In the genomic region with DNA sequence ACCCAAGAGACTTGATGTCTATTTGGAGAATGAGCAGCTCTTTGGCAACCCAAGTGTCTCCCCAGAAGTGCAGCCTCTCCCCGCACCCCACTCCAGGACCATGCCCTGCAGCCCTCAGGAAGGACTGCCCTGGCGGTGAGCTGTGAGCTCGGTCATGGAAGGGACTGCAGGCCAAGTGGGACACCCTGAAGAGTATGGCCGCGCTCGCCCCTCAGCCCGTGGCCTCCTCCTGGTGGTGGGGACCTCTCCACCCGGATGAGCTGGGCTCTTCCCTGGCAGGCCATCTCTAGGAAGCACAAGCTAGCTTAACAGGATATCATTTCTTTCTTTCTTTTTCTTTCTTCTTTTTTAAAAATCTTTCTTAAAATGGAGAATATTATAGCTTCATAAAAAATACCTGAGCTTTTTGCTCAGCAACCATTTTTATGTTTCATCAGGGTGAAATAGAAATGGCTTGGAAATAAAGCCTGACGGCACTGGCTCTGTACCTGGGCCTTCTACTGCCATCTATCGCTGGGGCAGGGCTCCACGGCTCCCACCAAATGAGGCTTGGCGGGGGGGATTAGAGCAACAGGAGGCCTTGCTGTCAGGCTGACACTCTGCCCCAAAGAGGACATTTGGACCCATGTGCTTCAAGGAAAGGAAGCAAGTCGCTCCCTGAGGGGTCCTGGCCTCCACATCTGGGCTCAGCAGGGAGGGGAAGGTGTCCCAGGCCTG, we compare ENCODE assay signal across 21 cellular contexts.
A peak's percentile ranks its signal among the peaks of the same experiment; 100 is the strongest.
DNase-seq lines count a peak whose midpoint lies in the region; ATAC-seq and TF ChIP-seq lines count a peak whose summit lies in the region.
"Had no signal": no experiment of that assay in that cellular context is flagged by ENCODE, and none has a peak within 500 bp of the region (broad histone marks: within the 10 kb centered on the region; RNA-seq: fewer than 3 reads in every experiment).

No MANE protein-coding gene starts in this region.

- H3K27me3 Mint-ChIP-seq in nephron progenitor cell (ENCODE audit: low read depth, poor library complexity) = peaks cover 8% of the 10 kb centered on the region
- H3K27me3 Mint-ChIP-seq in stimulated activated naive B cell treated with anti-CD40 and anti-IgM and Interleukin-4, amounts not matched to agents 10 μg/mL and 1 μg/mL and 100 μg/mL, for 72 hours = peaks cover 0 to 4% of the 10 kb centered on the region in 2 donors
- H3K27me3 Mint-ChIP-seq: CD4-positive, CD25-positive, alpha-beta regulatory T cell had no signal

- no peak overlapping the region for H3K27ac Mint-ChIP-seq in nephron progenitor cell
- H3K27ac Mint-ChIP-seq in stimulated activated naive B cell treated with anti-CD40 and anti-IgM and Interleukin-4, amounts not matched to agents 10 μg/mL and 1 μg/mL and 100 μg/mL, for 72 hours = no peak overlapping the region
- H3K27ac Mint-ChIP-seq: activated CD8-positive, alpha-beta T cell treated with anti-CD3 and anti-CD28 coated beads, Interleukin-2, amount 10 ng/mL, durations not matched to agents 7 days and 5 days; activated T-helper 1 cell treated with anti-CD3 and anti-CD28 coated beads, Interleukin-12 subunit alpha, Interleukin-12 subunit beta, Interleukin-2, Interleukin-4 antibody, amounts not matched to agents 30 ng/mL and 10 ng/mL and 1 ng/mL, durations not matched to agents 14 hours and 24 hours and 36 hours; CD4-positive, CD25-positive, alpha-beta regulatory T cell had no signal

- no peak overlapping the region for H3K4me3 ChIP-seq in astrocyte of the cerebellum (ENCODE audit: low read depth, low read length)
- H3K4me3 ChIP-seq: coronary artery, esophagus muscularis mucosa, testis had no signal

- TF ChIP-seq EP300 in Ishikawa (IDR thresholded peaks at IDR 0.05; ENCODE audit: borderline replicate concordance) = no peak

- no peak for ATAC-seq in stimulated activated naive B cell treated with anti-CD40 and anti-IgM and Interleukin-4, amounts not matched to agents 10 μg/mL and 1 μg/mL and 100 μg/mL, for 72 hours (replicated peaks)
- ATAC-seq in GM19463 (IDR thresholded peaks at IDR 0.05; ENCODE audit: unreplicated experiment) = no peak
- ATAC-seq: activated CD8-positive, alpha-beta T cell treated with anti-CD3 and anti-CD28 coated beads, Interleukin-2, amount 10 ng/mL, durations not matched to agents 7 days and 5 days; sciatic nerve had no signal

- H3K4me3 Mint-ChIP-seq in nephron progenitor cell = no peak overlapping the region
- H3K4me3 Mint-ChIP-seq in stimulated activated naive B cell treated with anti-CD40 and anti-IgM and Interleukin-4, amounts not matched to agents 10 μg/mL and 1 μg/mL and 100 μg/mL, for 72 hours = no peak overlapping the region
- H3K4me3 Mint-ChIP-seq: activated CD8-positive, alpha-beta T cell treated with anti-CD3 and anti-CD28 coated beads, Interleukin-2, amount 10 ng/mL, durations not matched to agents 7 days and 5 days; activated T-helper 1 cell treated with anti-CD3 and anti-CD28 coated beads, Interleukin-12 subunit alpha, Interleukin-12 subunit beta, Interleukin-2, Interleukin-4 antibody, amounts not matched to agents 30 ng/mL and 10 ng/mL and 1 ng/mL, durations not matched to agents 14 hours and 24 hours and 36 hours; CD4-positive, CD25-positive, alpha-beta regulatory T cell; mesothelial cell of epicardium had no signal

- TF ChIP-seq CTCF in astrocyte of the cerebellum (IDR thresholded peaks at IDR 0.05; ENCODE audit: low read depth, low read length, missing control alignments) (peak; percentile 9), nephron progenitor cell (IDR thresholded peaks at IDR 0.05) (peak; percentile 15)

- DNase-seq in Daoy (ENCODE audit: low read depth) = peak; percentile 49
- no peak for DNase-seq in astrocyte of the cerebellum (ENCODE audit: low read depth)
- DNase-seq in nephron progenitor cell = no peak
- DNase-seq in stimulated activated naive B cell treated with anti-CD40 and anti-IgM and Interleukin-4, amounts not matched to agents 10 μg/mL and 1 μg/mL and 100 μg/mL, for 72 hours = no peak
- DNase-seq in NCI-H146 treated with DMSO at 0.1 percent for 48 hours (lab: John Stamatoyannopoulos, UW; ENCODE audit: unreplicated experiment) = no peak
- DNase-seq in superior temporal gyrus (ENCODE audit: extremely low spot score) = no peak
- DNase-seq: activated CD8-positive, alpha-beta T cell treated with anti-CD3 and anti-CD28 coated beads, Interleukin-2, amount 10 ng/mL, durations not matched to agents 7 days and 5 days; CD4-positive, CD25-positive, alpha-beta regulatory T cell; glutamatergic neuron; islet precursor cell; NCI-H1694; stimulated activated CD8-positive, alpha-beta memory T cell treated with anti-CD3 and anti-CD28 coated beads, Interleukin-4, amount 100 ng/mL, for 48 hours; SW 1271; testis had no signal

- H3K9me3 Mint-ChIP-seq in nephron progenitor cell = no peaks in the 10 kb centered on the region
- no peaks in the 10 kb centered on the region for H3K9me3 Mint-ChIP-seq in stimulated activated naive B cell treated with anti-CD40 and anti-IgM and Interleukin-4, amounts not matched to agents 10 μg/mL and 1 μg/mL and 100 μg/mL, for 72 hours
- H3K9me3 Mint-ChIP-seq: activated T-helper 1 cell treated with anti-CD3 and anti-CD28 coated beads, Interleukin-12 subunit alpha, Interleukin-12 subunit beta, Interleukin-2, Interleukin-4 antibody, amounts not matched to agents 30 ng/mL and 10 ng/mL and 1 ng/mL, durations not matched to agents 14 hours and 24 hours and 36 hours; mesothelial cell of epicardium had no signal

- no peaks in the 10 kb centered on the region for H3K36me3 Mint-ChIP-seq in nephron progenitor cell (ENCODE audit: low read depth)
- H3K36me3 Mint-ChIP-seq in stimulated activated naive B cell treated with anti-CD40 and anti-IgM and Interleukin-4, amounts not matched to agents 10 μg/mL and 1 μg/mL and 100 μg/mL, for 72 hours = no peaks in the 10 kb centered on the region
- H3K36me3 Mint-ChIP-seq: CD4-positive, CD25-positive, alpha-beta regulatory T cell; mesothelial cell of epicardium had no signal

- 0 out of 2 replicates have a peak, but pooled peaks have one; percentile 9 for TF ChIP-seq RAD21 in Ishikawa (IDR thresholded peaks at IDR 0.05; ENCODE audit: low read depth)

- H3K4me1 Mint-ChIP-seq in nephron progenitor cell = peaks cover 29% of the 10 kb centered on the region
- H3K4me1 Mint-ChIP-seq in stimulated activated naive B cell treated with anti-CD40 and anti-IgM and Interleukin-4, amounts not matched to agents 10 μg/mL and 1 μg/mL and 100 μg/mL, for 72 hours = no peaks in the 10 kb centered on the region
- H3K4me1 Mint-ChIP-seq: CD4-positive, CD25-positive, alpha-beta regulatory T cell had no signal

- in situ Hi-C loops in astrocyte of the cerebellum (cut with HindIII; ENCODE audit: low sequenced_read_pairs) = no loop called here

TF ChIP-seq in Ishikawa, 13 proteins besides CTCF, POLR2A, EP300 and RAD21:
- TF ChIP-seq YY1 (IDR thresholded peaks at IDR 0.05; ENCODE audit: low read depth) (no peak), EGR1 (IDR thresholded peaks at IDR 0.05) (no peak), CEBPB (IDR thresholded peaks at IDR 0.05) (no peak), TEAD4 (IDR thresholded peaks at IDR 0.05) (no peak), ZBTB7A (IDR thresholded peaks at IDR 0.05; ENCODE audit: low read depth) (no peak), REST (IDR thresholded peaks at IDR 0.05; ENCODE audit: low read depth) (no peak), CREB1 (IDR thresholded peaks at IDR 0.05; ENCODE audit: low read depth) (no peak), NFIC (IDR thresholded peaks at IDR 0.05) (no peak), MAX (IDR thresholded peaks at IDR 0.05) (no peak), TCF12 (IDR thresholded peaks at IDR 0.05; ENCODE audit: low read depth) (no peak), TAF1 (IDR thresholded peaks at IDR 0.05; ENCODE audit: low read depth) (no peak), FOXM1 (IDR thresholded peaks at IDR 0.05; ENCODE audit: borderline replicate concordance, low read depth) (no peak), USF1 (IDR thresholded peaks at IDR 0.05) (no peak)
